In genomic region chr1:211511947-211512346, GRCh38 we compare ENCODE assay signal across 23 cellular contexts. TPM values are rescaled to one million over a fixed set of nuclear protein-coding genes. Genes with fewer than 3 reads are reported as not detected.
DNase-seq lines count a peak whose midpoint lies in the region; ATAC-seq and TF ChIP-seq lines count a peak whose summit lies in the region.
"Had no signal": no experiment of that assay in that cellular context is flagged by ENCODE, and none has a peak within 500 bp of the region (broad histone marks: within the 10 kb centered on the region; RNA-seq: fewer than 3 reads in every experiment).

No MANE protein-coding gene starts in this region.

- DNase-seq in Daoy (ENCODE audit: low read depth) (peak; percentile 92), RPMI7951 (ENCODE audit: low read depth) (peak; percentile 71), epithelial cell of esophagus (ENCODE audit: low read depth) (peak; percentile 85), osteoblast (ENCODE audit: insufficient read length, low spot score, missing footprints) (peak; percentile 88), DMS153 (lab: John Stamatoyannopoulos, UW) (no peak), middle frontal gyrus (ENCODE audit: extremely low spot score, low spot score) (no peak)
- no peak for DNase-seq in stimulated activated CD4-positive, alpha-beta T cell treated with anti-CD3 and anti-CD28 coated beads, Interleukin-15, amount 100 ng/mL, for 24 hours
- DNase-seq: activated CD4-positive, alpha-beta T cell treated with anti-CD3 and anti-CD28 coated beads, Interleukin-2, amount 50 U/mL, for 4 hours; activated gamma-delta T cell treated with Interleukin-2 at 50 U/mL for 16 hours; adrenal gland; effector memory CD8-positive, alpha-beta T cell; GF-D8; naive B cell; NCI-H187 treated with DMSO at 0.1 percent for 48 hours; NCI-H446; right cardiac atrium had no signal

- H3K36me3 ChIP-seq in osteoblast (ENCODE audit: insufficient read depth, low read length), result no peaks in the 10 kb centered on the region
- H3K36me3 ChIP-seq: adrenal gland had no signal

- no peaks in the 10 kb centered on the region for H3K79me2 ChIP-seq in osteoblast (ENCODE audit: insufficient read depth, low read length)

- no peak overlapping the region for H3K4me3 ChIP-seq in epithelial cell of esophagus (ENCODE audit: low read length)
- H3K4me3 ChIP-seq in osteoblast (ENCODE audit: insufficient read depth, low read length), result no peak overlapping the region
- H3K4me3 ChIP-seq: adrenal gland, SK-N-MC had no signal

- no peak for ATAC-seq in GM21515 (IDR thresholded peaks at IDR 0.05; ENCODE audit: unreplicated experiment)
- ATAC-seq: effector memory CD8-positive, alpha-beta T cell; Panc1; right cardiac atrium had no signal

- TF ChIP-seq CTCF in epithelial cell of esophagus (IDR thresholded peaks at IDR 0.05; ENCODE audit: insufficient read depth, low read depth, low read length, missing control alignments) (no peak), osteoblast (IDR thresholded peaks at IDR 0.05; ENCODE audit: extremely low read depth, low read depth, low read length) (no peak)

- H3K27ac ChIP-seq in osteoblast (ENCODE audit: low read depth, low read length), result no peak overlapping the region
- H3K27ac ChIP-seq: adrenal gland, C4-2B, SK-N-MC had no signal

- H4K20me1 ChIP-seq in osteoblast (ENCODE audit: insufficient read depth, low read length), result no peaks in the 10 kb centered on the region

- peaks cover 14% of the 10 kb centered on the region for H3K27me3 ChIP-seq in osteoblast (ENCODE audit: insufficient read depth, low read length)
- H3K27me3 ChIP-seq: adrenal gland had no signal

- H3K4me2 ChIP-seq in osteoblast (ENCODE audit: insufficient read depth, low read length), result no peak overlapping the region

- H3K4me1 ChIP-seq in osteoblast (ENCODE audit: insufficient read depth, low read length), result peaks cover 12% of the 10 kb centered on the region

- H2AFZ ChIP-seq in osteoblast (ENCODE audit: low read length), result no peak overlapping the region

- no peaks in the 10 kb centered on the region for H3K9me3 ChIP-seq in osteoblast (ENCODE audit: low read depth, low read length)
- H3K9me3 ChIP-seq: adrenal gland had no signal

RNA-seq across cellular contexts. Expression of gene RD3, which starts 20.0 kb away (rescaled TPM):
- not detected in 2 replicates for total RNA-seq in Daoy (2014; rRNA removed; shearing (Covaris generic))
- total RNA-seq in RPMI7951 (2014; rRNA removed; shearing (Covaris generic)), result not detected in 2 replicates
- total RNA-seq in osteoblast, result not detected in 2 replicates
- total RNA-seq: lung microvascular endothelial cell; T-helper 2 cell treated with Interferon-gamma antibody and Interleukin-4, amounts not matched to agents 100 ng/mL and 5 ng/mL, for 36 hours; temporal lobe had no signal

Comparison
In these comparisons a context has a peak if more than half of its experiments do, and no peak if none do; other contexts are left out.
1. DNase-seq: peak in Daoy (single experiment), RPMI7951 (single experiment), epithelial cell of esophagus (single experiment) and osteoblast (single experiment); none in DMS153 (single experiment), middle frontal gyrus (single experiment) and stimulated activated CD4-positive, alpha-beta T cell treated with anti-CD3 and anti-CD28 coated beads, Interleukin-15, amount 100 ng/mL, for 24 hours (single experiment).